In the genomic region with DNA sequence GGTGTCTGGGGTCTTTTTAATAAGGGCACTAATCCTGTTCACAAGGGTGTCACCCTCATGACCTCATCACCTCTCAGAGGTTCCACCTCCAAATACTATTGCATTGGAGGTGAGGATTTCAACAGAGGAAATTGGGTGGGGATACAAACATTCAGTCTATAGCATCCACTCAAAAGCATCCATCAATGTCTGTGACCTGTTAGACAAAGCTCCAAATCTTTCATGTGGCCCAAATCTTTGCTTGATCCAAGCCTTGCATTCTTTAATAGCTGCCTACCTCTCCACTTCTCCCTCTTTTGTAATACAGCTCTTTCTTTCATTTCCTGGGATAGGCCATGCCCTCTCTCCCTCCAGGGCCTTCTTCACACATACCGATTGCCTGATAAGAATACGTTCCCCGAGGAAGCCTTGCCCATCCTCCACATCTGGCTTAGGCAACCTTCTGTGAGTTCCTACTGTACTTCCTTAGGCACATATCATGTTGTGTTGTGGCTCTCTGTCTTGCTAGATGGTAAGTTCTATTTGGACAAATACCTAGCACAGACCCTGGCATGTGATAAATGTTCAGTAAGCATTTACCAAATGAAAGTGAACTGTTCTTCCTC, we compare ENCODE assay signal across 1 cellular context.
TF ChIP-seq lines count a peak whose summit lies in the region.

No MANE protein-coding gene starts in this region.

TF ChIP-seq in K562, 482 proteins besides CTCF, POLR2A, EP300 and RAD21 (continued from another document and continues in another):
- TF ChIP-seq, protein P1, sequence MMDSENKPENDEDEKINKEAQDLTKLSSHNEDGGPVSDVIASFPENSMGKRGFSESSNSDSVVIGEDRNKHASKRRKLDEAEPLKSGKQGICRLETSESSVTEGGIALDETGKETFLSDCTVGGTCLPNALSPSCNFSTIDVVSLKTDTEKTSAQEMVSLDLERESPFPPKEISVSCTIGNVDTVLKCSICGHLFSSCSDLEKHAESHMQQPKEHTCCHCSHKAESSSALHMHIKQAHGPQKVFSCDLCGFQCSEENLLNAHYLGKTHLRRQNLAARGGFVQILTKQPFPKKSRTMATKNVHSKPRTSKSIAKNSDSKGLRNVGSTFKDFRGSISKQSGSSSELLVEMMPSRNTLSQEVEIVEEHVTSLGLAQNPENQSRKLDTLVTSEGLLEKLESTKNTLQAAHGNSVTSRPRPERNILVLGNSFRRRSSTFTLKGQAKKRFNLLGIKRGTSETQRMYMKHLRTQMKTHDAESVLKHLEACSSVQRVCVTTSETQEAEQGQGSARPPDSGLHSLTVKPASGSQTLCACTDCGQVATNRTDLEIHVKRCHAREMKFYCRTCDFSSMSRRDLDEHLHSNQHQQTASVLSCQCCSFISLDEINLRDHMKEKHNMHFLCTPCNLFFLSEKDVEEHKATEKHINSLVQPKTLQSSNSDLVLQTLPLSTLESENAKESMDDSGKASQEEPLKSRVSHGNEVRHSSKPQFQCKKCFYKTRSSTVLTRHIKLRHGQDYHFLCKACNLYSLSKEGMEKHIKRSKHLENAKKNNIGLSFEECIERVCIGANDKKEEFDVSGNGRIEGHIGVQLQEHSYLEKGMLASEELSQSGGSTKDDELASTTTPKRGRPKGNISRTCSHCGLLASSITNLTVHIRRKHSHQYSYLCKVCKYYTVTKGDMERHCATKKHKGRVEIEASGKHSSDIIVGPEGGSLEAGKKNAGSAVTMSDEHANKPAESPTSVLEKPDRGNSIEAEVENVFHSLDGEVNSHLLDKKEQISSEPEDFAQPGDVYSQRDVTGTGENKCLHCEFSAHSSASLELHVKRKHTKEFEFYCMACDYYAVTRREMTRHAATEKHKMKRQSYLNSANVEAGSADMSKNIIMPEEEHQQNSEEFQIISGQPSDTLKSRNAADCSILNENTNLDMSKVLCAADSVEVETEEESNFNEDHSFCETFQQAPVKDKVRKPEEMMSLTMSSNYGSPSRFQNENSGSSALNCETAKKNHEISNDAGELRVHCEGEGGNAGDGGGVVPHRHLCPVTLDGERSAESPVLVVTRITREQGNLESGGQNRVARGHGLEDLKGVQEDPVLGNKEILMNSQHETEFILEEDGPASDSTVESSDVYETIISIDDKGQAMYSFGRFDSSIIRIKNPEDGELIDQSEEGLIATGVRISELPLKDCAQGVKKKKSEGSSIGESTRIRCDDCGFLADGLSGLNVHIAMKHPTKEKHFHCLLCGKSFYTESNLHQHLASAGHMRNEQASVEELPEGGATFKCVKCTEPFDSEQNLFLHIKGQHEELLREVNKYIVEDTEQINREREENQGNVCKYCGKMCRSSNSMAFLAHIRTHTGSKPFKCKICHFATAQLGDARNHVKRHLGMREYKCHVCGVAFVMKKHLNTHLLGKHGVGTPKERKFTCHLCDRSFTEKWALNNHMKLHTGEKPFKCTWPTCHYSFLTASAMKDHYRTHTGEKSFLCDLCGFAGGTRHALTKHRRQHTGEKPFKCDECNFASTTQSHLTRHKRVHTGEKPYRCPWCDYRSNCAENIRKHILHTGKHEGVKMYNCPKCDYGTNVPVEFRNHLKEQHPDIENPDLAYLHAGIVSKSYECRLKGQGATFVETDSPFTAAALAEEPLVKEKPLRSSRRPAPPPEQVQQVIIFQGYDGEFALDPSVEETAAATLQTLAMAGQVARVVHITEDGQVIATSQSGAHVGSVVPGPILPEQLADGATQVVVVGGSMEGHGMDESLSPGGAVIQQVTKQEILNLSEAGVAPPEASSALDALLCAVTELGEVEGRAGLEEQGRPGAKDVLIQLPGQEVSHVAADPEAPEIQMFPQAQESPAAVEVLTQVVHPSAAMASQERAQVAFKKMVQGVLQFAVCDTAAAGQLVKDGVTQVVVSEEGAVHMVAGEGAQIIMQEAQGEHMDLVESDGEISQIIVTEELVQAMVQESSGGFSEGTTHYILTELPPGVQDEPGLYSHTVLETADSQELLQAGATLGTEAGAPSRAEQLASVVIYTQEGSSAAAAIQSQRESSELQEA (IDR thresholded peaks at IDR 0.05; ENCODE audit: low read depth) = no peak
- TF ChIP-seq HDAC8 (tag; IDR thresholded peaks at IDR 0.05) = no peak
- no peak for TF ChIP-seq SLC30A9 (CRISPR knock-in tag; IDR thresholded peaks at IDR 0.05)
- no peak for TF ChIP-seq PHTF2 (CRISPR knock-in tag; IDR thresholded peaks at IDR 0.05)
- TF ChIP-seq MAFG (tag; conservative IDR thresholded peaks at IDR 0.05) = no peak
- TF ChIP-seq, protein P2, sequence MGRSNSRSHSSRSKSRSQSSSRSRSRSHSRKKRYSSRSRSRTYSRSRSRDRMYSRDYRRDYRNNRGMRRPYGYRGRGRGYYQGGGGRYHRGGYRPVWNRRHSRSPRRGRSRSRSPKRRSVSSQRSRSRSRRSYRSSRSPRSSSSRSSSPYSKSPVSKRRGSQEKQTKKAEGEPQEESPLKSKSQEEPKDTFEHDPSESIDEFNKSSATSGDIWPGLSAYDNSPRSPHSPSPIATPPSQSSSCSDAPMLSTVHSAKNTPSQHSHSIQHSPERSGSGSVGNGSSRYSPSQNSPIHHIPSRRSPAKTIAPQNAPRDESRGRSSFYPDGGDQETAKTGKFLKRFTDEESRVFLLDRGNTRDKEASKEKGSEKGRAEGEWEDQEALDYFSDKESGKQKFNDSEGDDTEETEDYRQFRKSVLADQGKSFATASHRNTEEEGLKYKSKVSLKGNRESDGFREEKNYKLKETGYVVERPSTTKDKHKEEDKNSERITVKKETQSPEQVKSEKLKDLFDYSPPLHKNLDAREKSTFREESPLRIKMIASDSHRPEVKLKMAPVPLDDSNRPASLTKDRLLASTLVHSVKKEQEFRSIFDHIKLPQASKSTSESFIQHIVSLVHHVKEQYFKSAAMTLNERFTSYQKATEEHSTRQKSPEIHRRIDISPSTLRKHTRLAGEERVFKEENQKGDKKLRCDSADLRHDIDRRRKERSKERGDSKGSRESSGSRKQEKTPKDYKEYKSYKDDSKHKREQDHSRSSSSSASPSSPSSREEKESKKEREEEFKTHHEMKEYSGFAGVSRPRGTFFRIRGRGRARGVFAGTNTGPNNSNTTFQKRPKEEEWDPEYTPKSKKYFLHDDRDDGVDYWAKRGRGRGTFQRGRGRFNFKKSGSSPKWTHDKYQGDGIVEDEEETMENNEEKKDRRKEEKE (IDR thresholded peaks at IDR 0.05; ENCODE audit: borderline replicate concordance in 1 of 2, control insufficient read depth in 1 of 2, low read depth in 2 of 2, low read length in 1 of 2) = no peak
- TF ChIP-seq RFX1 (IDR thresholded peaks at IDR 0.05) = no peak
- TF ChIP-seq MEIS2 (IDR thresholded peaks at IDR 0.05; ENCODE audit: partially characterized antibody) = peak; percentile 66
- TF ChIP-seq ZC3H8 (IDR thresholded peaks at IDR 0.05) = no peak
- TF ChIP-seq, protein P3, sequence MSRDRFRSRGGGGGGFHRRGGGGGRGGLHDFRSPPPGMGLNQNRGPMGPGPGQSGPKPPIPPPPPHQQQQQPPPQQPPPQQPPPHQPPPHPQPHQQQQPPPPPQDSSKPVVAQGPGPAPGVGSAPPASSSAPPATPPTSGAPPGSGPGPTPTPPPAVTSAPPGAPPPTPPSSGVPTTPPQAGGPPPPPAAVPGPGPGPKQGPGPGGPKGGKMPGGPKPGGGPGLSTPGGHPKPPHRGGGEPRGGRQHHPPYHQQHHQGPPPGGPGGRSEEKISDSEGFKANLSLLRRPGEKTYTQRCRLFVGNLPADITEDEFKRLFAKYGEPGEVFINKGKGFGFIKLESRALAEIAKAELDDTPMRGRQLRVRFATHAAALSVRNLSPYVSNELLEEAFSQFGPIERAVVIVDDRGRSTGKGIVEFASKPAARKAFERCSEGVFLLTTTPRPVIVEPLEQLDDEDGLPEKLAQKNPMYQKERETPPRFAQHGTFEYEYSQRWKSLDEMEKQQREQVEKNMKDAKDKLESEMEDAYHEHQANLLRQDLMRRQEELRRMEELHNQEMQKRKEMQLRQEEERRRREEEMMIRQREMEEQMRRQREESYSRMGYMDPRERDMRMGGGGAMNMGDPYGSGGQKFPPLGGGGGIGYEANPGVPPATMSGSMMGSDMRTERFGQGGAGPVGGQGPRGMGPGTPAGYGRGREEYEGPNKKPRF (IDR thresholded peaks at IDR 0.05; ENCODE audit: low read depth, low read length) = no peak
- TF ChIP-seq RBM34 (IDR thresholded peaks at IDR 0.05; ENCODE audit: borderline replicate concordance, insufficient read depth, low read length) = no peak
- no peak for TF ChIP-seq ZBTB1 (CRISPR knock-in tag; IDR thresholded peaks at IDR 0.05; ENCODE audit: borderline replicate concordance, low read depth)
- TF ChIP-seq ZNF124 (CRISPR knock-in tag; IDR thresholded peaks at IDR 0.05) = no peak
- peak; percentile 53 for TF ChIP-seq CTBP1 (IDR thresholded peaks at IDR 0.05; ENCODE audit: borderline replicate concordance)
- TF ChIP-seq ZNF695 (CRISPR knock-in tag; IDR thresholded peaks at IDR 0.05) = no peak
- TF ChIP-seq, protein P4, sequence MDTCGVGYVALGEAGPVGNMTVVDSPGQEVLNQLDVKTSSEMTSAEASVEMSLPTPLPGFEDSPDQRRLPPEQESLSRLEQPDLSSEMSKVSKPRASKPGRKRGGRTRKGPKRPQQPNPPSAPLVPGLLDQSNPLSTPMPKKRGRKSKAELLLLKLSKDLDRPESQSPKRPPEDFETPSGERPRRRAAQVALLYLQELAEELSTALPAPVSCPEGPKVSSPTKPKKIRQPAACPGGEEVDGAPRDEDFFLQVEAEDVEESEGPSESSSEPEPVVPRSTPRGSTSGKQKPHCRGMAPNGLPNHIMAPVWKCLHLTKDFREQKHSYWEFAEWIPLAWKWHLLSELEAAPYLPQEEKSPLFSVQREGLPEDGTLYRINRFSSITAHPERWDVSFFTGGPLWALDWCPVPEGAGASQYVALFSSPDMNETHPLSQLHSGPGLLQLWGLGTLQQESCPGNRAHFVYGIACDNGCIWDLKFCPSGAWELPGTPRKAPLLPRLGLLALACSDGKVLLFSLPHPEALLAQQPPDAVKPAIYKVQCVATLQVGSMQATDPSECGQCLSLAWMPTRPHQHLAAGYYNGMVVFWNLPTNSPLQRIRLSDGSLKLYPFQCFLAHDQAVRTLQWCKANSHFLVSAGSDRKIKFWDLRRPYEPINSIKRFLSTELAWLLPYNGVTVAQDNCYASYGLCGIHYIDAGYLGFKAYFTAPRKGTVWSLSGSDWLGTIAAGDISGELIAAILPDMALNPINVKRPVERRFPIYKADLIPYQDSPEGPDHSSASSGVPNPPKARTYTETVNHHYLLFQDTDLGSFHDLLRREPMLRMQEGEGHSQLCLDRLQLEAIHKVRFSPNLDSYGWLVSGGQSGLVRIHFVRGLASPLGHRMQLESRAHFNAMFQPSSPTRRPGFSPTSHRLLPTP (IDR thresholded peaks at IDR 0.05; ENCODE audit: borderline replicate concordance, extremely low read depth, insufficient read length) = no peak
- no peak for TF ChIP-seq ZNF384 (IDR thresholded peaks at IDR 0.05; ENCODE audit: low read depth, low read length)
- TF ChIP-seq, protein P5, sequence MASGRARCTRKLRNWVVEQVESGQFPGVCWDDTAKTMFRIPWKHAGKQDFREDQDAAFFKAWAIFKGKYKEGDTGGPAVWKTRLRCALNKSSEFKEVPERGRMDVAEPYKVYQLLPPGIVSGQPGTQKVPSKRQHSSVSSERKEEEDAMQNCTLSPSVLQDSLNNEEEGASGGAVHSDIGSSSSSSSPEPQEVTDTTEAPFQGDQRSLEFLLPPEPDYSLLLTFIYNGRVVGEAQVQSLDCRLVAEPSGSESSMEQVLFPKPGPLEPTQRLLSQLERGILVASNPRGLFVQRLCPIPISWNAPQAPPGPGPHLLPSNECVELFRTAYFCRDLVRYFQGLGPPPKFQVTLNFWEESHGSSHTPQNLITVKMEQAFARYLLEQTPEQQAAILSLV (tag; IDR thresholded peaks at IDR 0.05) = no peak
- peak; percentile 7; the same call in 1 of the 2 replicates for TF ChIP-seq CXXC5 (CRISPR knock-in tag; IDR thresholded peaks at IDR 0.05)
- TF ChIP-seq, protein P6, sequence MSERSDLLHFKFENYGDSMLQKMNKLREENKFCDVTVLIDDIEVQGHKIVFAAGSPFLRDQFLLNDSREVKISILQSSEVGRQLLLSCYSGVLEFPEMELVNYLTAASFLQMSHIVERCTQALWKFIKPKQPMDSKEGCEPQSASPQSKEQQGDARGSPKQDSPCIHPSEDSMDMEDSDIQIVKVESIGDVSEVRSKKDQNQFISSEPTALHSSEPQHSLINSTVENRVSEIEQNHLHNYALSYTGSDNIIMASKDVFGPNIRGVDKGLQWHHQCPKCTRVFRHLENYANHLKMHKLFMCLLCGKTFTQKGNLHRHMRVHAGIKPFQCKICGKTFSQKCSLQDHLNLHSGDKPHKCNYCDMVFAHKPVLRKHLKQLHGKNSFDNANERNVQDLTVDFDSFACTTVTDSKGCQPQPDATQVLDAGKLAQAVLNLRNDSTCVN (CRISPR knock-in tag; IDR thresholded peaks at IDR 0.05) = no peak
- TF ChIP-seq NR2C2 (CRISPR knock-in tag; IDR thresholded peaks at IDR 0.05) = no peak
- peak; percentile 46; the same call in 1 of the 2 replicates for TF ChIP-seq NR2C2 (tag; IDR thresholded peaks at IDR 0.05)
- TF ChIP-seq CREBBP (IDR thresholded peaks at IDR 0.05; ENCODE audit: low read depth, low read length) = no peak
- TF ChIP-seq NFYB (IDR thresholded peaks at IDR 0.05; ENCODE audit: extremely low read depth, insufficient read length) = no peak
- TF ChIP-seq ZNF354B (CRISPR knock-in tag; IDR thresholded peaks at IDR 0.05) = no peak
- peak; percentile 21; the same call in 1 of the 2 replicates for TF ChIP-seq CEBPB (tag; IDR thresholded peaks at IDR 0.05)
- TF ChIP-seq, protein P7, sequence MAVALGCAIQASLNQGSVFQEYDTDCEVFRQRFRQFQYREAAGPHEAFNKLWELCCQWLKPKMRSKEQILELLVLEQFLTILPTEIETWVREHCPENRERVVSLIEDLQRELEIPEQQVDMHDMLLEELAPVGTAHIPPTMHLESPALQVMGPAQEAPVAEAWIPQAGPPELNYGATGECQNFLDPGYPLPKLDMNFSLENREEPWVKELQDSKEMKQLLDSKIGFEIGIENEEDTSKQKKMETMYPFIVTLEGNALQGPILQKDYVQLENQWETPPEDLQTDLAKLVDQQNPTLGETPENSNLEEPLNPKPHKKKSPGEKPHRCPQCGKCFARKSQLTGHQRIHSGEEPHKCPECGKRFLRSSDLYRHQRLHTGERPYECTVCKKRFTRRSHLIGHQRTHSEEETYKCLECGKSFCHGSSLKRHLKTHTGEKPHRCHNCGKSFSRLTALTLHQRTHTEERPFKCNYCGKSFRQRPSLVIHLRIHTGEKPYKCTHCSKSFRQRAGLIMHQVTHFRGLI (CRISPR knock-in tag; IDR thresholded peaks at IDR 0.05) = no peak
- TF ChIP-seq, protein P8, sequence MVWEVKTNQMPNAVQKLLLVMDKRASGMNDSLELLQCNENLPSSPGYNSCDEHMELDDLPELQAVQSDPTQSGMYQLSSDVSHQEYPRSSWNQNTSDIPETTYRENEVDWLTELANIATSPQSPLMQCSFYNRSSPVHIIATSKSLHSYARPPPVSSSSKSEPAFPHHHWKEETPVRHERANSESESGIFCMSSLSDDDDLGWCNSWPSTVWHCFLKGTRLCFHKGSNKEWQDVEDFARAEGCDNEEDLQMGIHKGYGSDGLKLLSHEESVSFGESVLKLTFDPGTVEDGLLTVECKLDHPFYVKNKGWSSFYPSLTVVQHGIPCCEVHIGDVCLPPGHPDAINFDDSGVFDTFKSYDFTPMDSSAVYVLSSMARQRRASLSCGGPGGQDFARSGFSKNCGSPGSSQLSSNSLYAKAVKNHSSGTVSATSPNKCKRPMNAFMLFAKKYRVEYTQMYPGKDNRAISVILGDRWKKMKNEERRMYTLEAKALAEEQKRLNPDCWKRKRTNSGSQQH (CRISPR knock-in tag; IDR thresholded peaks at IDR 0.05) = no peak
- no peak for TF ChIP-seq POLR2B (IDR thresholded peaks at IDR 0.05; ENCODE audit: low read depth, partially characterized antibody)
- TF ChIP-seq MYBL2 (IDR thresholded peaks at IDR 0.05; ENCODE audit: low read depth) = no peak
- no peak for TF ChIP-seq MYBL2 (CRISPR knock-in tag; IDR thresholded peaks at IDR 0.05; ENCODE audit: borderline replicate concordance)
